21 cellular contexts compared by ENCODE assay signal in genomic region chr3:42699511-42699971, GRCh38. TPM values are rescaled to one million over a fixed set of nuclear protein-coding genes. Genes with fewer than 3 reads are reported as not detected.
A peak's percentile ranks its signal among the peaks of the same experiment; 100 is the strongest.
DNase-seq lines count a peak whose midpoint lies in the region; ATAC-seq and TF ChIP-seq lines count a peak whose summit lies in the region.
"Had no signal": no experiment of that assay in that cellular context is flagged by ENCODE, and none has a peak within 500 bp of the region (broad histone marks: within the 10 kb centered on the region; RNA-seq: fewer than 3 reads in every experiment).

No MANE protein-coding gene starts in this region.

- H3K9me3 ChIP-seq in right atrium auricular region: no peaks in the 10 kb centered on the region
- no peaks in the 10 kb centered on the region for H3K9me3 ChIP-seq in gastrocnemius medialis
- H3K9me3 ChIP-seq: neutrophil, thoracic aorta had no signal

- no peak for TF ChIP-seq POLR2A in gastrocnemius medialis (IDR thresholded peaks at IDR 0.05)

- H3K27me3 ChIP-seq in H7 (ENCODE audit: control insufficient read depth, insufficient read depth, low read length) (no peaks in the 10 kb centered on the region), right atrium auricular region (no peaks in the 10 kb centered on the region), gastrocnemius medialis (no peaks in the 10 kb centered on the region)

- no peak for ATAC-seq in gastrocnemius medialis
- ATAC-seq: CD8-positive, alpha-beta T cell had no signal

- DNase-seq in D341Med (ENCODE audit: low spot score) (peak; percentile 31), H7 (peak; percentile 51), right atrium auricular region (ENCODE audit: low spot score) (no peak), gastrocnemius medialis (peak in 1 of 2 donors; percentile 47), NCI-H2227 treated with DMSO at 0.1 percent for 48 hours (lab: John Stamatoyannopoulos, UW) (no peak)
- DNase-seq in activated CD4-positive, alpha-beta T cell treated with anti-CD3 and anti-CD28 coated beads for 4 hours: no peak
- DNase-seq in stimulated activated CD4-positive, alpha-beta T cell treated with anti-CD3 and anti-CD28 coated beads, Interleukin-15, amount 100 ng/mL, for 24 hours: no peak
- DNase-seq: activated CD4-positive, alpha-beta T cell treated with anti-CD3 and anti-CD28 coated beads for 1 hour; activated naive CD4-positive, alpha-beta T cell treated with anti-CD3 and anti-CD28 coated beads, Interleukin-2, amount 50 U/mL, for 16 hours; amygdala; kidney; NCI-H1048; NCI-H187; NCI-H774; SHP77 had no signal

- no peak for TF ChIP-seq CTCF in right atrium auricular region (IDR thresholded peaks at IDR 0.05)
- no peak for TF ChIP-seq CTCF in gastrocnemius medialis (IDR thresholded peaks at IDR 0.05 in 4 of 5, conservative IDR thresholded peaks at IDR 0.05 in 1 of 5)

- H3K27ac ChIP-seq in right atrium auricular region (peak overlapping the region; percentile 92 to 98), gastrocnemius medialis (peak overlapping the region; percentile 94 to 100 (median 99))
- H3K27ac ChIP-seq: neutrophil, thoracic aorta had no signal

- intact Hi-C loops in gastrocnemius medialis (cut with DNase I; ENCODE audit: low total_unique reads): no loop called here

- peaks cover 0 to 48% of the 10 kb centered on the region in 2 donors for H3K4me1 ChIP-seq in right atrium auricular region
- peaks cover 44 to 45% of the 10 kb centered on the region in 2 donors for H3K4me1 ChIP-seq in gastrocnemius medialis

- H3K36me3 ChIP-seq in H7 (replicated peaks; ENCODE audit: control insufficient read depth, insufficient read depth, low read length): no peaks in the 10 kb centered on the region
- peaks cover 17% of the 10 kb centered on the region for H3K36me3 ChIP-seq in right atrium auricular region
- H3K36me3 ChIP-seq in gastrocnemius medialis: no peaks in the 10 kb centered on the region
- H3K36me3 ChIP-seq: neutrophil, thoracic aorta had no signal

- H3K4me3 ChIP-seq in H7 (ENCODE audit: insufficient read depth, low read depth, low read length): no peak overlapping the region
- H3K4me3 ChIP-seq in right atrium auricular region: peak overlapping the region; percentile 13 to 25
- peak overlapping the region in 3 of 4 donors; percentile 5 to 13 (median 7) for H3K4me3 ChIP-seq in gastrocnemius medialis
- H3K4me3 ChIP-seq: smooth muscle cell, thoracic aorta had no signal

- in situ Hi-C loops in gastrocnemius medialis (cut with MboI; ENCODE audit: low sequenced_read_pairs in 4 of 4): no loop called here

RNA-seq across cellular contexts. Expression of gene HHATL, which starts 3.1 kb away (rescaled TPM):
- total RNA-seq in H7 (2014; rRNA removed; shearing (Covaris generic)): not detected in 2 replicates
- total RNA-seq in right atrium auricular region (100 to 1,000 TPM; 444 to 908 TPM), gastrocnemius medialis (100 to 1,000 TPM in 2 of 4 donors, 10 to 100 TPM in 2; 78.0 to 309 (median 164) TPM)
- total RNA-seq: bronchial epithelial cell; CD8-positive, alpha-beta T cell; kidney; OCI-LY7; smooth muscle cell; thoracic aorta had no signal

RNA-seq across cellular contexts. Expression of gene KLHL40, which starts 14.2 kb away (rescaled TPM):
- not detected in 2 replicates for total RNA-seq in H7 (2014; rRNA removed; shearing (Covaris generic))
- under 1 TPM; 0.15 to 0.63 TPM for total RNA-seq in right atrium auricular region
- 100 to 1,000 TPM; 197 to 682 (median 397) TPM for total RNA-seq in gastrocnemius medialis
- total RNA-seq: bronchial epithelial cell; CD8-positive, alpha-beta T cell; kidney; OCI-LY7; smooth muscle cell; thoracic aorta had no signal

RNA-seq across cellular contexts. Expression of gene ZBTB47, which starts 46.0 kb away (rescaled TPM):
- total RNA-seq in H7 (2014; rRNA removed; shearing (Covaris generic)): 5.1 and 8.0 TPM in 2 replicates
- 100 to 1,000 TPM in 1 of 2 donors, 10 to 100 TPM in 1; 92.4 to 129 TPM for total RNA-seq in right atrium auricular region
- 100 to 1,000 TPM; 141 to 256 (median 167) TPM for total RNA-seq in gastrocnemius medialis

Comparison
In these comparisons a context has a peak if more than half of its experiments do, and no peak if none do; other contexts are left out.
1. DNase-seq: peak in D341Med (single experiment) and H7 (single experiment); none in right atrium auricular region (single experiment), activated CD4-positive, alpha-beta T cell treated with anti-CD3 and anti-CD28 coated beads for 4 hours (0 of 2), NCI-H2227 treated with DMSO at 0.1 percent for 48 hours (single experiment) and stimulated activated CD4-positive, alpha-beta T cell treated with anti-CD3 and anti-CD28 coated beads, Interleukin-15, amount 100 ng/mL, for 24 hours (single experiment).
2. RNA of gene HHATL, which starts 3.1 kb away (total RNA-seq): 444 to 908 TPM in right atrium auricular region and 78.0 to 309 TPM in gastrocnemius medialis; not detected in H7; every median in the first group is over 10 times any median in the second.
3. RNA of gene KLHL40, which starts 14.2 kb away (total RNA-seq): 197 to 682 TPM in gastrocnemius medialis; 0.15 to 0.63 TPM in right atrium auricular region and not detected in H7; every median in the first group is over 100 times any median in the second.
4. RNA of gene ZBTB47, which starts 46.0 kb away (total RNA-seq): 141 to 256 TPM in gastrocnemius medialis and 92.4 to 129 TPM in right atrium auricular region; 5.1 to 8.0 TPM in H7; every median in the first group is over 10 times any median in the second.